In genomic region chr6:3283641-3284435, GRCh38 we compare ENCODE assay signal across 25 cellular contexts. TPM values are rescaled to one million over a fixed set of nuclear protein-coding genes. Genes with fewer than 3 reads are reported as not detected.
DNase-seq lines count a peak whose midpoint lies in the region; ATAC-seq, FAIRE-seq and TF ChIP-seq lines count a peak whose summit lies in the region.
"Had no signal": no experiment of that assay in that cellular context is flagged by ENCODE, and none has a peak within 500 bp of the region (broad histone marks: within the 10 kb centered on the region; RNA-seq: fewer than 3 reads in every experiment).

No MANE protein-coding gene starts in this region.

- H4K5ac ChIP-seq in H1 (ENCODE audit: insufficient read length, low read depth, low read length) = no peak overlapping the region

- intact Hi-C loops in Caco-2 (cut with micrococcal nuclease; ENCODE audit: unreplicated experiment) (no loop called here), posterior vena cava (cut with DNase I) (loop anchor here (10.0 kb wide), 3 partner anchors 171 to 731 kb away; partner anchors contain the start of gene SLC22A23 (in 2 of the 2))

- ATAC-seq in GM18861 (IDR thresholded peaks at IDR 0.05; ENCODE audit: unreplicated experiment) (no peak), HG03342 (IDR thresholded peaks at IDR 0.05; ENCODE audit: unreplicated experiment) (no peak)
- ATAC-seq: activated CD8-positive, alpha-beta memory T cell treated with anti-CD3 and anti-CD28 coated beads, Interleukin-2, amount 10 ng/mL, durations not matched to agents 7 days and 5 days; activated T-cell treated with anti-CD3 and anti-CD28 coated beads, Interleukin-2, amount 50 U/mL, for 72 hours; gastroesophageal sphincter; left lobe of liver had no signal

- no peak overlapping the region for H2BK20ac ChIP-seq in H1 (ENCODE audit: low read length)

- H3K4me3 ChIP-seq in Caco-2 (ENCODE audit: low read depth, low read length) = no peak overlapping the region
- H3K4me3 ChIP-seq in H1 (ENCODE audit: extremely low read depth in 1 of 4, insufficient read depth in 2 of 4, low read depth in 3 of 4, low read length in 4 of 4) = no peak overlapping the region
- H3K4me3 ChIP-seq: BLaER1 treated with 17β-estradiol and CSF1 and Interleukin-3, amounts not matched to agents 10 nM and 100 nM; gastroesophageal sphincter had no signal

- TF ChIP-seq RAD21 in H1 (IDR thresholded peaks at IDR 0.05 in 1 of 2, conservative IDR thresholded peaks at IDR 0.05 in 1 of 2; ENCODE audit: low read depth in 2 of 2, low read length in 2 of 2) = no peak

- no peak for FAIRE-seq in H1 (lab: Jason Lieb, UNC)
- FAIRE-seq: endothelial cell of umbilical vein had no signal

- no peak for TF ChIP-seq EP300 in H1 (IDR thresholded peaks at IDR 0.05; ENCODE audit: borderline replicate concordance in 1 of 2, low read depth in 2 of 2, low read length in 2 of 2)

- H3K36me3 Mint-ChIP-seq in Caco-2 (ENCODE audit: insufficient read depth, unreplicated experiment) = peaks cover 55% of the 10 kb centered on the region
- H3K36me3 Mint-ChIP-seq: activated CD8-positive, alpha-beta memory T cell treated with anti-CD3 and anti-CD28 coated beads, Interleukin-2, amount 10 ng/mL, durations not matched to agents 7 days and 5 days had no signal

- H4K20me1 ChIP-seq in H1 (replicated peaks in 1 of 2; ENCODE audit: control insufficient read depth in 1 of 2, insufficient read depth in 2 of 2, low read length in 2 of 2) = no peaks in the 10 kb centered on the region

- no peak overlapping the region; the same call in 1 of the 2 replicates for H2BK12ac ChIP-seq in H1 (ENCODE audit: low read depth, low read length)

- no peak overlapping the region for H3K4me2 ChIP-seq in H1 (ENCODE audit: insufficient read depth in 1 of 2, low read depth in 2 of 2, low read length in 2 of 2)

- H3K18ac ChIP-seq in H1 (ENCODE audit: extremely low read depth, low read length) = no peak overlapping the region; the same call in 1 of the 2 replicates

- no peaks in the 10 kb centered on the region for H3K79me1 ChIP-seq in H1 (ENCODE audit: low read depth, low read length)

- H3K56ac ChIP-seq in H1 (replicated peaks; ENCODE audit: insufficient read length, low read depth, low read length) = no peak overlapping the region

- no peak overlapping the region; the same call in 1 of the 2 replicates for H4K8ac ChIP-seq in H1 (ENCODE audit: extremely low read depth, insufficient read depth, low read length)

- H2BK120ac ChIP-seq in H1 (replicated peaks; ENCODE audit: low read depth, low read length) = no peak overlapping the region

- TF ChIP-seq CTCF in Caco-2 (IDR thresholded peaks at IDR 0.05; ENCODE audit: insufficient read depth in 1 of 2, low read depth in 1 of 2, low read length in 1 of 2, severe bottlenecking in 1 of 2, unreplicated experiment in 1 of 2) = no peak
- no peak for TF ChIP-seq CTCF in RWPE1 (conservative IDR thresholded peaks at IDR 0.05; ENCODE audit: low read depth)
- no peak for TF ChIP-seq CTCF in H1 (IDR thresholded peaks at IDR 0.05; ENCODE audit: control extremely low read depth in 1 of 3, insufficient read depth in 1 of 3, low read depth in 1 of 3, low read length in 3 of 3)

- no peaks in the 10 kb centered on the region; the same call in 1 of the 2 replicates for H3K36me3 ChIP-seq in Caco-2 (ENCODE audit: control insufficient read depth, insufficient read depth, low read length)
- H3K36me3 ChIP-seq in H1 (ENCODE audit: control insufficient read depth in 2 of 4, insufficient read depth in 4 of 4, low read length in 3 of 4) = peaks cover 0 to 8% (median 2%) of the 10 kb centered on the region in 4 experiments; a peak in 2 of 8 replicates

- H3K23me2 ChIP-seq in H1 (ENCODE audit: low read depth, low read length) = no peaks in the 10 kb centered on the region

- H3K27me3 Mint-ChIP-seq in Caco-2 (ENCODE audit: insufficient read depth, unreplicated experiment) = no peaks in the 10 kb centered on the region
- H3K27me3 Mint-ChIP-seq: activated CD4-positive, alpha-beta T cell treated with anti-CD3 and anti-CD28 coated beads, Interleukin-2, amount 10 ng/mL, durations not matched to agents 7 days and 5 days; activated CD8-positive, alpha-beta memory T cell treated with anti-CD3 and anti-CD28 coated beads, Interleukin-2, amount 10 ng/mL, durations not matched to agents 7 days and 5 days; dendritic cell treated with granulocyte-macrophage colony-stimulating factor and Interleukin-4, amounts not matched to agents 40 ng/mL and 50 ng/mL, for 4 days had no signal

- no peak for DNase-seq in Caco-2
- no peak for DNase-seq in RWPE1 (ENCODE audit: low spot score)
- DNase-seq in H1 (ENCODE audit: low read depth in 1 of 2, low spot score in 2 of 2) = no peak
- peak; percentile 68 for DNase-seq in posterior vena cava (ENCODE audit: low spot score)
- DNase-seq in activated CD4-positive, alpha-beta T cell treated with anti-CD3 and anti-CD28 coated beads, Interleukin-2, amount 50 U/mL, for 48 hours = no peak
- no peak for DNase-seq in activated T-cell treated with anti-CD3 and anti-CD28 coated beads, Interleukin-2, amount 50 U/mL, for 48 hours
- DNase-seq: activated CD4-positive, alpha-beta T cell treated with anti-CD3 and anti-CD28 coated beads, Interleukin-2, amount 10 ng/mL, durations not matched to agents 7 days and 5 days; activated CD8-positive, alpha-beta memory T cell treated with anti-CD3 and anti-CD28 coated beads, Interleukin-2, amount 10 ng/mL, durations not matched to agents 7 days and 5 days; activated naive CD4-positive, alpha-beta T cell treated with anti-CD3 and anti-CD28 coated beads, Interleukin-2, amount 50 U/mL, for 16 hours; activated T-cell treated with anti-CD3 and anti-CD28 coated beads, Interleukin-2, amount 50 U/mL, for 72 hours; amniotic stem cell; DND-41; Karpas-422; MV-4-11; NCI-H510A; occipital lobe; retina; SHP77 had no signal

- H3K27me3 ChIP-seq in Caco-2 (replicated peaks; ENCODE audit: control insufficient read depth, insufficient read depth, low read length) = no peaks in the 10 kb centered on the region
- H3K27me3 ChIP-seq in H1 (replicated peaks in 1 of 4; ENCODE audit: control insufficient read depth in 3 of 4, extremely low read depth in 1 of 4, insufficient read depth in 3 of 4, low read length in 3 of 4) = no peaks in the 10 kb centered on the region
- H3K27me3 ChIP-seq: BLaER1 treated with 17β-estradiol and CSF1 and Interleukin-3, amounts not matched to agents 10 nM and 100 nM; gastroesophageal sphincter had no signal

- CTCF ChIA-PET in Caco-2 (lab: Charles Lee) (no interaction called here), RWPE1 (lab: Yijun Ruan, JAX) (interaction anchor here (0.5 to 1.0 kb wide), 2 partner anchors 703 to 724 kb away, joined by 3 to 11 read pairs; no protein-coding TSS in a partner anchor), H1 (lab: Charles Lee; ENCODE audit: partially characterized antibody) (interaction anchor here (0.8 to 5.1 kb wide), 8 partner anchors 8 to 285 kb away, joined by 3 to 35 read pairs (median 4); no protein-coding TSS in a partner anchor)

- H2AFZ ChIP-seq in H1 (ENCODE audit: low read length) = no peak overlapping the region

- H3K4ac ChIP-seq in H1 (replicated peaks; ENCODE audit: insufficient read length, low read depth, low read length) = no peak overlapping the region

- H3K4me3 Mint-ChIP-seq in Caco-2 (ENCODE audit: unreplicated experiment) = no peak overlapping the region
- H3K4me3 Mint-ChIP-seq: activated CD4-positive, alpha-beta T cell treated with anti-CD3 and anti-CD28 coated beads, Interleukin-2, amount 10 ng/mL, durations not matched to agents 7 days and 5 days; activated CD8-positive, alpha-beta memory T cell treated with anti-CD3 and anti-CD28 coated beads, Interleukin-2, amount 10 ng/mL, durations not matched to agents 7 days and 5 days; activated T-cell treated with anti-CD3 and anti-CD28 coated beads, Interleukin-2, amount 50 U/mL, for 72 hours; dendritic cell treated with granulocyte-macrophage colony-stimulating factor and Interleukin-4, amounts not matched to agents 40 ng/mL and 50 ng/mL, for 4 days had no signal

- H3K4me1 ChIP-seq in Caco-2 (no peaks in the 10 kb centered on the region), H1 (replicated peaks in 1 of 4; ENCODE audit: control insufficient read depth in 3 of 4, insufficient read depth in 4 of 4, low read length in 3 of 4) (peaks cover 11 to 15% (median 15%) of the 10 kb centered on the region in 4 experiments)

- H2BK5ac ChIP-seq in H1 (ENCODE audit: low read depth, low read length) = no peak overlapping the region

- H4K91ac ChIP-seq in H1 (replicated peaks; ENCODE audit: insufficient read length, low read length) = no peak overlapping the region

- TF ChIP-seq POLR2A in H1 (IDR thresholded peaks at IDR 0.05; ENCODE audit: control extremely low read depth in 1 of 2, low read depth in 2 of 2, low read length in 2 of 2) = no peak

- no peak overlapping the region for H3K14ac ChIP-seq in H1 (ENCODE audit: insufficient read length)

- POLR2A ChIA-PET in Caco-2 (lab: Charles Lee) = no interaction called here
- POLR2A ChIA-PET in RWPE1 (lab: Yijun Ruan, JAX; ENCODE audit: low non-redundant PET) = no interaction called here
- POLR2A ChIA-PET in H1 (lab: Charles Lee; ENCODE audit: partially characterized antibody) = interaction anchor here (1.1 to 2.0 kb wide), 2 partner anchors 11 to 24 kb away, joined by 3 to 4 read pairs; no protein-coding TSS in a partner anchor

- H3K9ac ChIP-seq in H1 (replicated peaks in 1 of 4; ENCODE audit: extremely low read depth in 1 of 4, low read depth in 3 of 4, low read length in 3 of 4) = no peak overlapping the region
- H3K9ac ChIP-seq: BLaER1 treated with 17β-estradiol and CSF1 and Interleukin-3, amounts not matched to agents 10 nM and 100 nM had no signal

- 0 out of 2 replicates have a peak overlapping the region, but pooled peaks have one; percentile 46 for H2BK15ac ChIP-seq in H1 (ENCODE audit: low read length)

- H3K4me1 Mint-ChIP-seq in Caco-2 (ENCODE audit: low read depth, unreplicated experiment) = no peaks in the 10 kb centered on the region
- H3K4me1 Mint-ChIP-seq: activated CD8-positive, alpha-beta memory T cell treated with anti-CD3 and anti-CD28 coated beads, Interleukin-2, amount 10 ng/mL, durations not matched to agents 7 days and 5 days had no signal

- H3K9me3 Mint-ChIP-seq in Caco-2 (ENCODE audit: unreplicated experiment) = no peaks in the 10 kb centered on the region
- H3K9me3 Mint-ChIP-seq: activated CD4-positive, alpha-beta T cell treated with anti-CD3 and anti-CD28 coated beads, Interleukin-2, amount 10 ng/mL, durations not matched to agents 7 days and 5 days; activated T-cell treated with anti-CD3 and anti-CD28 coated beads, Interleukin-2, amount 50 U/mL, for 72 hours; dendritic cell treated with granulocyte-macrophage colony-stimulating factor and Interleukin-4, amounts not matched to agents 40 ng/mL and 50 ng/mL, for 4 days had no signal

- H3K79me2 ChIP-seq in H1 (ENCODE audit: control insufficient read depth in 1 of 2, insufficient read depth in 2 of 2, low read length in 2 of 2) = no peaks in the 10 kb centered on the region

- H3K23ac ChIP-seq in H1 (ENCODE audit: insufficient read length) = no peak overlapping the region

- 93% methylated on average over 23 of the region's 23 CpGs; no CpG with 5 or more reads in 1 of the 2 experiments for WGBS in H1 (ENCODE audit: extremely low coverage in 1 of 2, insufficient coverage in 1 of 2, insufficient read length in 1 of 2, insufficient replicate concordance in 2 of 2, low coverage in 1 of 2, low lambda C conversion rate in 2 of 2, missing lambda C conversion rate in 1 of 2), 2 experiments

- H3K27ac ChIP-seq in RWPE1 (peak overlapping the region; percentile 67), H1 (ENCODE audit: low read depth, low read length) (no peak overlapping the region)
- H3K27ac ChIP-seq: BLaER1 treated with 17β-estradiol and CSF1 and Interleukin-3, amounts not matched to agents 10 nM and 100 nM had no signal

- H2AK5ac ChIP-seq in H1 (ENCODE audit: low read depth, low read length) = no peak overlapping the region

- H3K9me3 ChIP-seq in Caco-2 (no peaks in the 10 kb centered on the region), H1 (ENCODE audit: insufficient read depth in 2 of 2, low read depth in 1 of 2, low read length in 1 of 2) (no peaks in the 10 kb centered on the region)
- H3K9me3 ChIP-seq: BLaER1 treated with 17β-estradiol and CSF1 and Interleukin-3, amounts not matched to agents 10 nM and 100 nM; gastroesophageal sphincter had no signal

- BruUV-seq in Caco-2 (replicated peaks; lab: Mats Ljungman, UMichigan) = no TSS peak

- H3K27ac Mint-ChIP-seq in Caco-2 (ENCODE audit: unreplicated experiment) = peak overlapping the region; percentile 3
- H3K27ac Mint-ChIP-seq: activated CD4-positive, alpha-beta T cell treated with anti-CD3 and anti-CD28 coated beads, Interleukin-2, amount 10 ng/mL, durations not matched to agents 7 days and 5 days; activated CD8-positive, alpha-beta memory T cell treated with anti-CD3 and anti-CD28 coated beads, Interleukin-2, amount 10 ng/mL, durations not matched to agents 7 days and 5 days; activated T-cell treated with anti-CD3 and anti-CD28 coated beads, Interleukin-2, amount 50 U/mL, for 72 hours; dendritic cell treated with granulocyte-macrophage colony-stimulating factor and Interleukin-4, amounts not matched to agents 40 ng/mL and 50 ng/mL, for 4 days had no signal

RNA-seq across cellular contexts. Expression of gene PSMG4, which starts 25.1 kb away (rescaled TPM):
- total RNA-seq in Caco-2 (2022) = 20.9 and 21.3 TPM in 2 replicates
- total RNA-seq in H1 (2021; fragmentation: NEBNext Ultra II Directional; extraction: Animal tissue kit (Norgen Biotek cat#: 25700)) = 40.6 and 45.6 TPM in 2 replicates
- 113 and 127 TPM in 2 replicates for polyA plus RNA-seq in H1 (2011; rRNA removed)
- polyA plus RNA-seq in H1 (2011; cell fraction: cytosol; rRNA removed) = 91.5 TPM
- polyA plus RNA-seq in H1 (2011; cell fraction: nucleus; rRNA removed) = 70.8 TPM
- polyA plus RNA-seq in H1 (2012, experiment 1 of 2) = 29.6 to 57.7 TPM (median 54.4 TPM) in 4 replicates
- 47.1 TPM for polyA plus RNA-seq in H1 (2012, experiment 2 of 2)
- polyA plus RNA-seq in H1 (2013, experiment 1 of 2) = 52.3 TPM
- polyA plus RNA-seq in H1 (2013, experiment 2 of 2) = 56.2 TPM
- 21.4 and 30.4 TPM in 2 replicates for polyA minus RNA-seq in H1 (2011; rRNA and poly(A)+ RNA removed)
- polyA minus RNA-seq in H1 (2011; cell fraction: cytosol; rRNA and poly(A)+ RNA removed) = 15.4 TPM
- polyA minus RNA-seq in H1 (2011; cell fraction: nucleus; rRNA and poly(A)+ RNA removed) = 39.9 TPM
- total RNA-seq in posterior vena cava = 10 to 100 TPM; 14.3 to 18.0 TPM

RNA-seq across cellular contexts. Expression of gene TUBB2B, which starts 56.4 kb away (rescaled TPM):
- 143 and 150 TPM in 2 replicates for total RNA-seq in Caco-2 (2022)
- 599 and 612 TPM in 2 replicates for total RNA-seq in H1 (2021; fragmentation: NEBNext Ultra II Directional; extraction: Animal tissue kit (Norgen Biotek cat#: 25700))
- 722 and 951 TPM in 2 replicates for polyA plus RNA-seq in H1 (2011; rRNA removed)
- polyA plus RNA-seq in H1 (2011; cell fraction: cytosol; rRNA removed) = 899 TPM
- polyA plus RNA-seq in H1 (2011; cell fraction: nucleus; rRNA removed) = 619 TPM
- polyA plus RNA-seq in H1 (2012, experiment 1 of 2) = 543 to 843 TPM (median 779 TPM) in 4 replicates
- polyA plus RNA-seq in H1 (2012, experiment 2 of 2) = 645 TPM
- polyA plus RNA-seq in H1 (2013, experiment 1 of 2) = 579 TPM
- polyA plus RNA-seq in H1 (2013, experiment 2 of 2) = 581 TPM
- 449 and 484 TPM in 2 replicates for polyA minus RNA-seq in H1 (2011; rRNA and poly(A)+ RNA removed)
- 482 TPM for polyA minus RNA-seq in H1 (2011; cell fraction: cytosol; rRNA and poly(A)+ RNA removed)
- 267 TPM for polyA minus RNA-seq in H1 (2011; cell fraction: nucleus; rRNA and poly(A)+ RNA removed)
- total RNA-seq in posterior vena cava = 1 to 10 TPM; 3.0 to 5.7 TPM
- total RNA-seq: activated CD4-positive, alpha-beta T cell treated with anti-CD3 and anti-CD28 coated beads, Interleukin-2, amount 10 ng/mL, durations not matched to agents 7 days and 5 days; activated CD8-positive, alpha-beta memory T cell treated with anti-CD3 and anti-CD28 coated beads, Interleukin-2, amount 10 ng/mL, durations not matched to agents 7 days and 5 days had no signal

Comparison
In these comparisons a context has a peak if more than half of its experiments do, and no peak if none do; other contexts are left out.
1. RNA of gene TUBB2B, which starts 56.4 kb away (total RNA-seq): 599 to 612 TPM in H1 and 143 to 150 TPM in Caco-2; 3.0 to 5.7 TPM in posterior vena cava; every median in the first group is over 10 times any median in the second.